Comparison of ENCODE assay signal across 7 cellular contexts in genomic region chr2:231057590-231057989, GRCh38. TPM values are rescaled to one million over a fixed set of nuclear protein-coding genes. Genes with fewer than 3 reads are reported as not detected.
A peak's percentile ranks its signal among the peaks of the same experiment; 100 is the strongest.
DNase-seq lines count a peak whose midpoint lies in the region; ATAC-seq and TF ChIP-seq lines count a peak whose summit lies in the region.

No MANE protein-coding gene starts in this region.

- peak overlapping the region; percentile 89 for H3K4me2 ChIP-seq in HCT116 (ENCODE audit: low read length)

- no peak for TF ChIP-seq RAD21 in HCT116 (IDR thresholded peaks at IDR 0.05; ENCODE audit: low read depth)

- H3K36me3 ChIP-seq in HCT116 (ENCODE audit: control insufficient read depth in 1 of 2, insufficient read depth in 2 of 2, low read length in 2 of 2), result peaks cover 9 to 14% of the 10 kb centered on the region in 2 experiments

- peaks cover 7% of the 10 kb centered on the region for H3K36me3 Mint-ChIP-seq in T-helper 17 cell (ENCODE audit: low read depth)

- H3K4me3 ChIP-seq in HCT116 (replicated peaks in 1 of 2; ENCODE audit: low read depth in 1 of 2, low read length in 2 of 2), result peak overlapping the region; percentile 92 to 100
- H3K4me3 ChIP-seq in foreskin fibroblast (ENCODE audit: low read depth in 1 of 2, low read length in 2 of 2), result peak overlapping the region; percentile 93 to 95
- H3K4me3 ChIP-seq in skin epidermis, result peak overlapping the region; percentile 65 to 100 (median 98)

- peaks cover 59% of the 10 kb centered on the region for H3K79me2 ChIP-seq in HCT116 (ENCODE audit: insufficient read depth, low read length)

- no peak overlapping the region for H2AFZ ChIP-seq in HCT116 (ENCODE audit: low read depth, low read length, poor library complexity, severe bottlenecking)

- no peaks in the 10 kb centered on the region for H4K20me1 ChIP-seq in HCT116 (ENCODE audit: insufficient read depth)

- no TSS peak for BruUV-seq in HCT116 (replicated peaks; lab: Mats Ljungman, UMichigan)

- RAD21 ChIA-PET in HCT116 (lab: Charles Lee; ENCODE audit: low non-redundant PET in 1 of 2, low total read pairs in 2 of 2, uncharacterized antibody in 2 of 2, unreplicated experiment in 2 of 2), result no interaction called here

- H3K27ac ChIP-seq in HCT116 (ENCODE audit: low read depth, low read length), result peak overlapping the region; percentile 83
- H3K27ac ChIP-seq in skin epidermis, result peak overlapping the region; percentile 81 to 100 (median 98)

- CTCF ChIA-PET in HCT116 (lab: Charles Lee), result interaction anchor here (0.8 to 1.7 kb wide), 4 partner anchors 12 to 394 kb away, joined by 3 to 7 read pairs (median 4); no protein-coding TSS in a partner anchor

- peaks cover 12% of the 10 kb centered on the region for H3K27me3 Mint-ChIP-seq in T-helper 17 cell

- peak overlapping the region; percentile 97 for H3K27ac Mint-ChIP-seq in T-helper 17 cell

- H3K9me2 ChIP-seq in HCT116 (ENCODE audit: insufficient read depth), result no peaks in the 10 kb centered on the region

- no peak for TF ChIP-seq POLR2A in HCT116 (IDR thresholded peaks at IDR 0.05; ENCODE audit: borderline replicate concordance, extremely low read depth, insufficient read depth, insufficient read length)

- DNase-seq in HCT116 (ENCODE audit: low read depth, low spot score) (no peak), T-helper 17 cell (no peak), foreskin fibroblast (peak in 1 of 2 donors; percentile 18), NCI-H1048 (lab: John Stamatoyannopoulos, UW) (no peak), hippocampal formation (lab: John Stamatoyannopoulos, UW) (no peak)

- peak overlapping the region; percentile 96 for H3K4me3 Mint-ChIP-seq in T-helper 17 cell

- peak overlapping the region; percentile 94 for H3K9ac ChIP-seq in HCT116 (ENCODE audit: low read length)

- H3K4me1 Mint-ChIP-seq in T-helper 17 cell, result peaks cover 44% of the 10 kb centered on the region

- H3K9me3 ChIP-seq in HCT116 (ENCODE audit: control insufficient read depth in 1 of 2, insufficient read depth in 1 of 2, low read depth in 1 of 2, low read length in 2 of 2) (no peaks in the 10 kb centered on the region), T-helper 17 cell (ENCODE audit: control insufficient read depth, low read length, poor library complexity, severe bottlenecking) (no peaks in the 10 kb centered on the region)

- H3K27me3 ChIP-seq in HCT116 (ENCODE audit: insufficient read depth, low read length), result no peaks in the 10 kb centered on the region

- ATAC-seq in HCT116 (no peak), T-helper 17 cell (no peak)
- no peak for ATAC-seq in activated CD4-positive, CD25-positive, alpha-beta regulatory T cell treated with anti-CD3 and anti-CD28 coated beads, Interleukin-2, amount 50 U/mL, for 24 hours

- peaks cover 15 to 39% of the 10 kb centered on the region in 2 experiments for H3K4me1 ChIP-seq in HCT116 (ENCODE audit: control insufficient read depth in 1 of 2, insufficient read depth in 2 of 2, low read length in 2 of 2)

- intact Hi-C loops in HCT116 (cut with micrococcal nuclease), result no loop called here

- POLR2A ChIA-PET in HCT116 (lab: Charles Lee), result no interaction called here

- TF ChIP-seq CTCF in HCT116 (IDR thresholded peaks at IDR 0.05 in 2 of 3, conservative IDR thresholded peaks at IDR 0.05 in 1 of 3; ENCODE audit: borderline replicate concordance in 1 of 3, insufficient read depth in 1 of 3, low read depth in 2 of 3, low read length in 2 of 3) (no peak), foreskin fibroblast (IDR thresholded peaks at IDR 0.05; ENCODE audit: low read depth, low read length) (no peak)

TF ChIP-seq in HCT116, 20 proteins besides CTCF, POLR2A, EP300 and RAD21:
- TF ChIP-seq ZNF274 (IDR thresholded peaks at IDR 0.05; ENCODE audit: low read depth, low read length) (no peak), REST (IDR thresholded peaks at IDR 0.05; ENCODE audit: low read depth) (no peak), YY1 (IDR thresholded peaks at IDR 0.05; ENCODE audit: extremely low read depth, insufficient replicate concordance, low read depth, low read length) (no peak), JUND (IDR thresholded peaks at IDR 0.05) (no peak), FOSL1 (IDR thresholded peaks at IDR 0.05; ENCODE audit: low read depth) (no peak), CBX3 (IDR thresholded peaks at IDR 0.05; ENCODE audit: low read depth) (no peak)

RNA-seq across cellular contexts. Expression of gene PSMD1, which starts 0.9 kb away (rescaled TPM):
- total RNA-seq in HCT116 (2021; ENCODE audit: unreplicated experiment) (133 TPM), T-helper 17 cell (10 to 100 TPM; 42.8 to 43.5 TPM)
- polyA plus RNA-seq in HCT116 (2012), result 96.7 and 124 TPM in 2 replicates

RNA-seq across cellular contexts. Expression of gene C2orf72, which starts 20.3 kb away (rescaled TPM):
- total RNA-seq in HCT116 (2021; ENCODE audit: unreplicated experiment), result 3.7 TPM
- polyA plus RNA-seq in HCT116 (2012), result 2.7 and 3.1 TPM in 2 replicates
- total RNA-seq in T-helper 17 cell, result not detected
